ENCODE assay signal across 25 cellular contexts in the genomic region with DNA sequence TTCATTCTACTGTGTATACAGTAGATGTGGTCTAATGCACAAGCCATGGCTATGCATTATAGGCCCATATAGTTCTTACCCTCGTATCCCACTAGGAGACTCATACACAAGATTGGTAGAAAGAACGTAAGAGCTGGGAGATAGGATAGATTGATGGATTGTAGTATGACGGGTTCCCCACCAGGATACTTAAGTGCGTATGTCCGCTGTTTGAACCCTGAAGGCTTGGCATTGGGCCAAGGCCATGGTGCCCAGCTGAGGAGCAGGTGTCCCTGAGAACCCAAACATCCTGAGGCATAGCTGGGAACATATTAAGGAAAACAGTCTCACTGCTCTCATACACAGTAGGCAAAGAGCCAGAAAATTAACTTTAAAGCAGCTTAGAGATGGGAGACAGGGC.
DNase-seq lines count a peak whose midpoint lies in the region; ATAC-seq, FAIRE-seq and TF ChIP-seq lines count a peak whose summit lies in the region.
"Had no signal": no experiment of that assay in that cellular context is flagged by ENCODE, and none has a peak within 500 bp of the region (broad histone marks: within the 10 kb centered on the region; RNA-seq: fewer than 3 reads in every experiment).

No MANE protein-coding gene starts in this region.

- H3K79me2 ChIP-seq in K562 (ENCODE audit: control insufficient read depth, insufficient read depth, low read length): no peaks in the 10 kb centered on the region

- H3K4me3 ChIP-seq in K562: no peak overlapping the region
- H3K4me3 ChIP-seq: SK-N-MC, transverse colon had no signal

- CTCF ChIA-PET in HEK293T (lab: Yijun Ruan, JAX): interaction anchor here (1.1 kb wide), 1 partner anchor 178 kb away, joined by 3 read pairs; no protein-coding TSS in a partner anchor
- CTCF ChIA-PET in K562 (lab: Yijun Ruan, JAX; ENCODE audit: low intra/inter-chr PET ratio): no interaction called here

- H4K20me1 ChIP-seq in K562 (replicated peaks; ENCODE audit: control insufficient read depth, insufficient read depth, low read length): no peaks in the 10 kb centered on the region

- ATAC-seq in K562: no peak
- no peak for ATAC-seq in GM19463 (IDR thresholded peaks at IDR 0.05; ENCODE audit: unreplicated experiment)
- ATAC-seq: activated CD4-positive, CD25-positive, alpha-beta regulatory T cell treated with anti-CD3 and anti-CD28 coated beads, Interleukin-2, amount 50 U/mL, for 24 hours; activated naive CD8-positive, alpha-beta T cell treated with anti-CD3 and anti-CD28 coated beads, Interleukin-2, amount 50 U/mL, for 24 hours; activated T-cell treated with anti-CD3 and anti-CD28 coated beads, Interleukin-2, amount 50 U/mL, for 72 hours had no signal

- H3K4me1 ChIP-seq in K562 (replicated peaks in 1 of 2; ENCODE audit: control insufficient read depth in 2 of 2, insufficient read depth in 2 of 2, low read length in 2 of 2): no peaks in the 10 kb centered on the region
- H3K4me1 ChIP-seq: transverse colon had no signal

- WGBS in K562 (ENCODE audit: insufficient coverage, low coverage, missing lambda C conversion rate): 5% methylated on average over 5 of the region's 5 CpGs

- peak; percentile 87 for DNase-seq in COR-L47 (lab: John Stamatoyannopoulos, UW)
- peak; percentile 41 for DNase-seq in HEK293T (ENCODE audit: extremely low spot score)
- DNase-seq in NCI-H510A treated with DMSO at 0.1 percent for 48 hours (lab: John Stamatoyannopoulos, UW): peak; percentile 30
- no peak for DNase-seq in K562 (ENCODE audit: extremely low read depth in 1 of 4, low spot score in 3 of 4)
- DNase-seq in A172 (ENCODE audit: low spot score): no peak
- DNase-seq in middle frontal gyrus (ENCODE audit: extremely low spot score, low spot score): no peak
- DNase-seq: activated CD4-positive, alpha-beta T cell treated with anti-CD3 and anti-CD28 coated beads, Interleukin-2, amount 50 U/mL, for 48 hours; activated naive CD4-positive, alpha-beta T cell; activated naive CD8-positive, alpha-beta T cell treated with anti-CD3 and anti-CD28 coated beads, Interleukin-2, amount 50 U/mL, for 24 hours; activated T-cell treated with anti-CD3 and anti-CD28 coated beads, Interleukin-2, amount 50 U/mL, for 72 hours; caudate nucleus; cortex of kidney; effector memory CD4-positive, alpha-beta T cell; H9; MM.1S; NCI-H774; nephron progenitor cell; stimulated activated CD4-positive, alpha-beta T cell treated with anti-CD3 and anti-CD28 coated beads, Interleukin-4, amount 100 ng/mL, for 4 hours; transverse colon had no signal

- no peak for TF ChIP-seq POLR2A in K562 (conservative IDR thresholded peaks at IDR 0.05)

- no peak overlapping the region for H3K9ac ChIP-seq in K562 (ENCODE audit: insufficient read depth in 1 of 2, low read depth in 2 of 2, low read length in 2 of 2)

- H3K4me2 ChIP-seq in K562 (ENCODE audit: insufficient read depth, low read length): no peak overlapping the region

- intact Hi-C loops in K562 (cut with micrococcal nuclease): no loop called here

- TF ChIP-seq CTCF in K562 (IDR thresholded peaks at IDR 0.05 in 2 of 3, conservative IDR thresholded peaks at IDR 0.05 in 1 of 3; ENCODE audit: insufficient read depth in 2 of 3, low read depth in 1 of 3, low read length in 3 of 3): no peak

- no peak for FAIRE-seq in K562 (lab: Jason Lieb, UNC)
- FAIRE-seq: GM18507, TTC549 had no signal

- TF ChIP-seq RAD21 in K562 (CRISPR knock-in tag; conservative IDR thresholded peaks at IDR 0.05 in 1 of 2, IDR thresholded peaks at IDR 0.05 in 1 of 2): no peak

- POLR2A ChIA-PET in HEK293T (lab: Yijun Ruan, JAX) (no interaction called here), K562 (lab: Yijun Ruan, JAX) (interaction anchor here (1.2 kb wide), 1 partner anchor 10 kb away, joined by 3 read pairs; no protein-coding TSS in a partner anchor)

- H3K36me3 ChIP-seq in K562 (ENCODE audit: control insufficient read depth, insufficient read depth, low read length): no peaks in the 10 kb centered on the region
- H3K36me3 ChIP-seq: transverse colon had no signal

- no peaks in the 10 kb centered on the region for H3K27me3 ChIP-seq in K562 (ENCODE audit: control insufficient read depth in 2 of 2, insufficient read depth in 2 of 2, low read length in 2 of 2)
- H3K27me3 ChIP-seq: transverse colon had no signal

- BruUV-seq in K562 (replicated peaks; lab: Mats Ljungman, UMichigan): no TSS peak

- no peaks in the 10 kb centered on the region for H3K9me1 ChIP-seq in K562 (ENCODE audit: control insufficient read depth, insufficient read depth, low read length)

- in situ Hi-C loops in K562 (cut with MboI): no loop called here

- no peak overlapping the region for H3K27ac ChIP-seq in K562 (ENCODE audit: extremely low read depth, low read depth, low read length)
- H3K27ac ChIP-seq: epithelial cell of prostate, SK-N-MC, transverse colon had no signal

- TF ChIP-seq EP300 in K562 (IDR thresholded peaks at IDR 0.05; ENCODE audit: low read length): no peak

- no peaks in the 10 kb centered on the region for H3K9me3 ChIP-seq in K562 (replicated peaks; ENCODE audit: control insufficient read depth, insufficient read depth, low read depth, low read length)
- H3K9me3 ChIP-seq: transverse colon had no signal

- no peak overlapping the region for H2AFZ ChIP-seq in K562 (ENCODE audit: low read depth, low read length)

TF ChIP-seq in HEK293T, 16 proteins besides CTCF, POLR2A, EP300 and RAD21:
- TF ChIP-seq SP1 (IDR thresholded peaks at IDR 0.05) (no peak), LEF1 (IDR thresholded peaks at IDR 0.05; ENCODE audit: borderline replicate concordance) (no peak), FOXM1 (IDR thresholded peaks at IDR 0.05; ENCODE audit: borderline replicate concordance) (no peak), ZNF384 (IDR thresholded peaks at IDR 0.05) (no peak), FOXK2 (IDR thresholded peaks at IDR 0.05) (no peak), NFRKB (IDR thresholded peaks at IDR 0.05) (no peak), CTBP1 (IDR thresholded peaks at IDR 0.05; ENCODE audit: borderline replicate concordance) (peak; percentile 56; the same call in 1 of the 2 replicates), L3MBTL2 (conservative IDR thresholded peaks at IDR 0.05) (no peak), BHLHE40 (IDR thresholded peaks at IDR 0.05; ENCODE audit: borderline replicate concordance) (no peak), FOXA1 (IDR thresholded peaks at IDR 0.05) (no peak), ARNT (IDR thresholded peaks at IDR 0.05) (no peak), SUZ12 (IDR thresholded peaks at IDR 0.05) (no peak)
- TF ChIP-seq, protein P1, sequence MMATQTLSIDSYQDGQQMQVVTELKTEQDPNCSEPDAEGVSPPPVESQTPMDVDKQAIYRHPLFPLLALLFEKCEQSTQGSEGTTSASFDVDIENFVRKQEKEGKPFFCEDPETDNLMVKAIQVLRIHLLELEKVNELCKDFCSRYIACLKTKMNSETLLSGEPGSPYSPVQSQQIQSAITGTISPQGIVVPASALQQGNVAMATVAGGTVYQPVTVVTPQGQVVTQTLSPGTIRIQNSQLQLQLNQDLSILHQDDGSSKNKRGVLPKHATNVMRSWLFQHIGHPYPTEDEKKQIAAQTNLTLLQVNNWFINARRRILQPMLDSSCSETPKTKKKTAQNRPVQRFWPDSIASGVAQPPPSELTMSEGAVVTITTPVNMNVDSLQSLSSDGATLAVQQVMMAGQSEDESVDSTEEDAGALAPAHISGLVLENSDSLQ (IDR thresholded peaks at IDR 0.05): peak; percentile 82

TF ChIP-seq in K562, 482 proteins besides CTCF, POLR2A, EP300 and RAD21:
- peak; percentile 70 for TF ChIP-seq NFIC (IDR thresholded peaks at IDR 0.05)
- TF ChIP-seq ZNF584 (CRISPR knock-in tag; IDR thresholded peaks at IDR 0.05; ENCODE audit: low read depth): no peak
- no peak for TF ChIP-seq ETV5 (CRISPR knock-in tag; IDR thresholded peaks at IDR 0.05; ENCODE audit: low read depth)
- TF ChIP-seq MYC (IDR thresholded peaks at IDR 0.05; ENCODE audit: low read depth, low read length): no peak
- TF ChIP-seq MYC (CRISPR knock-in tag; IDR thresholded peaks at IDR 0.05; ENCODE audit: borderline replicate concordance, low read depth): no peak
- TF ChIP-seq ZNF644 (tag; IDR thresholded peaks at IDR 0.05; ENCODE audit: low read depth): no peak
- TF ChIP-seq CEBPZ (IDR thresholded peaks at IDR 0.05; ENCODE audit: borderline replicate concordance, low read depth, low read length): no peak
- no peak for TF ChIP-seq POLR2G (IDR thresholded peaks at IDR 0.05; ENCODE audit: low read depth, low read length)
- TF ChIP-seq ZNF134 (CRISPR knock-in tag; conservative IDR thresholded peaks at IDR 0.05): no peak
- TF ChIP-seq ZNF699 (CRISPR knock-in tag; IDR thresholded peaks at IDR 0.05; ENCODE audit: insufficient replicate concordance): no peak

Comparison
In these comparisons a context has a peak if more than half of its experiments do, and no peak if none do; other contexts are left out.
1. DNase-seq: peak in COR-L47 (single experiment), HEK293T (single experiment) and NCI-H510A treated with DMSO at 0.1 percent for 48 hours (single experiment); none in K562 (0 of 4), A172 (single experiment) and middle frontal gyrus (single experiment).